9 cellular contexts compared by ENCODE assay signal in genomic region chr5:142539154-142539740, GRCh38.
"Had no signal": no experiment of that assay in that cellular context is flagged by ENCODE, and none has a peak within 500 bp of the region (broad histone marks: within the 10 kb centered on the region; RNA-seq: fewer than 3 reads in every experiment).

No MANE protein-coding gene starts in this region.

- H3K36me3 ChIP-seq: HAP-1 had no signal

- H3K4me2 ChIP-seq: KMS-11 had no signal

- H3K9me3 ChIP-seq: HAP-1 had no signal

- H3K4me3 Mint-ChIP-seq: HFFc6 had no signal

- H3K4me3 ChIP-seq: HAP-1 had no signal

- H3K9ac ChIP-seq: KMS-11 had no signal

- H3K27ac ChIP-seq: HL-60, KMS-11 had no signal

- ATAC-seq: HCT116 had no signal

- H3K4me1 ChIP-seq: HAP-1 had no signal

- DNase-seq: GOT3, H7, HFFc6, IMR-90, KBM-7 had no signal

- H3K27ac Mint-ChIP-seq: HFFc6 had no signal
